17 cellular contexts compared by ENCODE assay signal in genomic region chr6:168724033-168724432, GRCh38.
DNase-seq lines count a peak whose midpoint lies in the region; ATAC-seq, FAIRE-seq and TF ChIP-seq lines count a peak whose summit lies in the region.
"Had no signal": no experiment of that assay in that cellular context is flagged by ENCODE, and none has a peak within 500 bp of the region (broad histone marks: within the 10 kb centered on the region; RNA-seq: fewer than 3 reads in every experiment).

No MANE protein-coding gene starts in this region.

- no peak overlapping the region for H3K27ac ChIP-seq in BLaER1 treated with 17β-estradiol and CSF1 and Interleukin-3, amounts not matched to agents 10 nM and 100 nM
- no peak overlapping the region for H3K27ac ChIP-seq in esophagus muscularis mucosa (replicated peaks in 1 of 4)

- TF ChIP-seq EP300 in esophagus muscularis mucosa (IDR thresholded peaks at IDR 0.05) = no peak

- no peak overlapping the region for H3K27ac Mint-ChIP-seq in T-helper 2 cell treated with Interferon-gamma antibody and Interleukin-4, amounts not matched to agents 5 μg/mL and 100 μg/mL, for 36 hours
- no peak overlapping the region for H3K27ac Mint-ChIP-seq in stimulated activated naive CD8-positive, alpha-beta T cell treated with anti-CD3 and anti-CD28 coated beads, Interleukin-15, amount 100 ng/mL, for 72 hours
- no peak overlapping the region for H3K27ac Mint-ChIP-seq in endothelial cell (ENCODE audit: unreplicated experiment)
- H3K27ac Mint-ChIP-seq: CD4-positive, alpha-beta T cell; CD8-positive, alpha-beta memory T cell had no signal

- no peak overlapping the region; a peak in 1 of 22 replicates for H3K9ac ChIP-seq in BLaER1 treated with 17β-estradiol and CSF1 and Interleukin-3, amounts not matched to agents 10 nM and 100 nM

- no peak for TF ChIP-seq POLR2A in esophagus muscularis mucosa (IDR thresholded peaks at IDR 0.05; ENCODE audit: low read depth)

- H3K4me2 ChIP-seq in BLaER1 treated with 17β-estradiol and CSF1 and Interleukin-3, amounts not matched to agents 10 nM and 100 nM = peak overlapping the region in 8 of 11 experiments; percentile 57 to 92 (median 68); a peak in 13 of 22 replicates

- FAIRE-seq in bronchial epithelial cell (lab: Jason Lieb, UNC) = peak; percentile 66
- FAIRE-seq: D721Med, G401.6, GM12892 had no signal

- 0 out of 22 replicates have a peak, but pooled peaks cover 0 to 8% (median 0%) of the 10 kb centered on the region in 11 experiments for H4K20me1 ChIP-seq in BLaER1 treated with 17β-estradiol and CSF1 and Interleukin-3, amounts not matched to agents 10 nM and 100 nM

- H3K9me3 ChIP-seq in BLaER1 treated with 17β-estradiol and CSF1 and Interleukin-3, amounts not matched to agents 10 nM and 100 nM (replicated peaks in 1 of 11) = no peaks in the 10 kb centered on the region
- H3K9me3 ChIP-seq in esophagus muscularis mucosa = peaks cover 0 to 6% (median 0%) of the 10 kb centered on the region in 4 donors

- H3K4me3 Mint-ChIP-seq in T-helper 2 cell treated with Interferon-gamma antibody and Interleukin-4, amounts not matched to agents 5 μg/mL and 100 μg/mL, for 36 hours = no peak overlapping the region
- H3K4me3 Mint-ChIP-seq in stimulated activated naive CD8-positive, alpha-beta T cell treated with anti-CD3 and anti-CD28 coated beads, Interleukin-15, amount 100 ng/mL, for 72 hours = no peak overlapping the region
- H3K4me3 Mint-ChIP-seq in endothelial cell (ENCODE audit: unreplicated experiment) = no peak overlapping the region
- H3K4me3 Mint-ChIP-seq: CD14-positive monocyte; CD4-positive, alpha-beta T cell; CD8-positive, alpha-beta memory T cell had no signal

- no peak for ATAC-seq in stimulated activated naive CD8-positive, alpha-beta T cell treated with anti-CD3 and anti-CD28 coated beads, Interleukin-15, amount 100 ng/mL, for 72 hours

- no CpG with 5 or more reads among the region's 1 CpG for WGBS in esophagus muscularis mucosa

- no peaks in the 10 kb centered on the region for H3K36me3 Mint-ChIP-seq in T-helper 2 cell treated with Interferon-gamma antibody and Interleukin-4, amounts not matched to agents 5 μg/mL and 100 μg/mL, for 36 hours (ENCODE audit: low read depth)
- H3K36me3 Mint-ChIP-seq in endothelial cell (ENCODE audit: low read depth, unreplicated experiment) = peaks cover 19% of the 10 kb centered on the region
- H3K36me3 Mint-ChIP-seq: CD14-positive monocyte; CD8-positive, alpha-beta memory T cell had no signal

- H3K4me1 ChIP-seq in BLaER1 treated with 17β-estradiol and CSF1 and Interleukin-3, amounts not matched to agents 10 nM and 100 nM = peaks cover 0 to 29% (median 22%) of the 10 kb centered on the region in 10 experiments; a peak in 16 of 20 replicates
- peaks cover 0 to 5% (median 0%) of the 10 kb centered on the region in 4 donors for H3K4me1 ChIP-seq in esophagus muscularis mucosa

- no peaks in the 10 kb centered on the region for H3K27me3 Mint-ChIP-seq in T-helper 2 cell treated with Interferon-gamma antibody and Interleukin-4, amounts not matched to agents 5 μg/mL and 100 μg/mL, for 36 hours (ENCODE audit: low read depth)
- H3K27me3 Mint-ChIP-seq in stimulated activated naive CD8-positive, alpha-beta T cell treated with anti-CD3 and anti-CD28 coated beads, Interleukin-15, amount 100 ng/mL, for 72 hours = no peaks in the 10 kb centered on the region
- no peaks in the 10 kb centered on the region for H3K27me3 Mint-ChIP-seq in endothelial cell (ENCODE audit: unreplicated experiment)
- H3K27me3 Mint-ChIP-seq: CD4-positive, alpha-beta T cell; CD8-positive, alpha-beta memory T cell had no signal

- no peaks in the 10 kb centered on the region for H3K27me3 ChIP-seq in BLaER1 treated with 17β-estradiol and CSF1 and Interleukin-3, amounts not matched to agents 10 nM and 100 nM
- H3K27me3 ChIP-seq in bronchial epithelial cell (ENCODE audit: control insufficient read depth, insufficient read depth, low read length) (no peaks in the 10 kb centered on the region), esophagus muscularis mucosa (peaks cover 0 to 4% (median 0%) of the 10 kb centered on the region in 4 donors)

- intact Hi-C loops in esophagus muscularis mucosa (cut with DNase I) = no loop called here

- no peak overlapping the region for H3K4me3 ChIP-seq in BLaER1 treated with 17β-estradiol and CSF1 and Interleukin-3, amounts not matched to agents 10 nM and 100 nM
- no peak overlapping the region for H3K4me3 ChIP-seq in bronchial epithelial cell (ENCODE audit: low read depth, low read length)
- H3K4me3 ChIP-seq in esophagus muscularis mucosa = no peak overlapping the region

- DNase-seq in bronchial epithelial cell (ENCODE audit: low read depth) (no peak), esophagus muscularis mucosa (ENCODE audit: extremely low spot score) (peak; percentile 78), endothelial cell (ENCODE audit: low spot score) (no peak)
- no peak for DNase-seq in T-helper 2 cell treated with Interferon-gamma antibody and Interleukin-4, amounts not matched to agents 5 μg/mL and 100 μg/mL, for 36 hours (ENCODE audit: low spot score)
- DNase-seq in stimulated activated naive CD8-positive, alpha-beta T cell treated with anti-CD3 and anti-CD28 coated beads, Interleukin-15, amount 100 ng/mL, for 72 hours = no peak
- DNase-seq: CD4-positive, alpha-beta T cell; CD8-positive, alpha-beta memory T cell; DMS 273 treated with DMSO at 0.1 percent for 48 hours; DND-41; GOT3; H7; HCEC 1CT had no signal

- H3K4me1 Mint-ChIP-seq in T-helper 2 cell treated with Interferon-gamma antibody and Interleukin-4, amounts not matched to agents 5 μg/mL and 100 μg/mL, for 36 hours (ENCODE audit: low read depth) = no peaks in the 10 kb centered on the region
- no peaks in the 10 kb centered on the region for H3K4me1 Mint-ChIP-seq in stimulated activated naive CD8-positive, alpha-beta T cell treated with anti-CD3 and anti-CD28 coated beads, Interleukin-15, amount 100 ng/mL, for 72 hours
- no peaks in the 10 kb centered on the region for H3K4me1 Mint-ChIP-seq in endothelial cell (ENCODE audit: unreplicated experiment)
- H3K4me1 Mint-ChIP-seq: CD14-positive monocyte; CD8-positive, alpha-beta memory T cell had no signal

- no peaks in the 10 kb centered on the region for H3K36me3 ChIP-seq in BLaER1 treated with 17β-estradiol and CSF1 and Interleukin-3, amounts not matched to agents 10 nM and 100 nM
- H3K36me3 ChIP-seq in bronchial epithelial cell (ENCODE audit: control insufficient read depth, insufficient read depth, low read length) = no peaks in the 10 kb centered on the region
- H3K36me3 ChIP-seq in esophagus muscularis mucosa = no peaks in the 10 kb centered on the region

- TF ChIP-seq CTCF in bronchial epithelial cell (IDR thresholded peaks at IDR 0.05; ENCODE audit: insufficient read depth, low read length, severe bottlenecking) (no peak), esophagus muscularis mucosa (IDR thresholded peaks at IDR 0.05) (no peak), endothelial cell (IDR thresholded peaks at IDR 0.05; ENCODE audit: unreplicated experiment) (no peak)

- no peaks in the 10 kb centered on the region for H3K9me3 Mint-ChIP-seq in T-helper 2 cell treated with Interferon-gamma antibody and Interleukin-4, amounts not matched to agents 5 μg/mL and 100 μg/mL, for 36 hours
- no peaks in the 10 kb centered on the region for H3K9me3 Mint-ChIP-seq in stimulated activated naive CD8-positive, alpha-beta T cell treated with anti-CD3 and anti-CD28 coated beads, Interleukin-15, amount 100 ng/mL, for 72 hours
- peaks cover 5% of the 10 kb centered on the region for H3K9me3 Mint-ChIP-seq in endothelial cell (ENCODE audit: unreplicated experiment)
- H3K9me3 Mint-ChIP-seq: CD4-positive, alpha-beta T cell; CD8-positive, alpha-beta memory T cell had no signal
